Comparison of ENCODE assay signal across 12 cellular contexts in genomic region chr4:147773261-147774184, GRCh38. TPM values are rescaled to one million over a fixed set of nuclear protein-coding genes. Genes with fewer than 3 reads are reported as not detected.
DNase-seq lines count a peak whose midpoint lies in the region; ATAC-seq and TF ChIP-seq lines count a peak whose summit lies in the region.
"Had no signal": no experiment of that assay in that cellular context is flagged by ENCODE, and none has a peak within 500 bp of the region (broad histone marks: within the 10 kb centered on the region; RNA-seq: fewer than 3 reads in every experiment).

No MANE protein-coding gene starts in this region.

- H3K36me3 ChIP-seq in ascending aorta (peaks cover 0 to 5% of the 10 kb centered on the region in 2 donors), mesendoderm (ENCODE audit: control insufficient read depth, insufficient read depth, low read length) (no peaks in the 10 kb centered on the region)
- H3K36me3 ChIP-seq: adrenal gland had no signal

- no peak overlapping the region for H3K23ac ChIP-seq in mesendoderm (ENCODE audit: low read length)

- no peaks in the 10 kb centered on the region for H3K9me3 ChIP-seq in ascending aorta
- H3K9me3 ChIP-seq: adrenal gland had no signal

- intact Hi-C loops in ascending aorta (cut with DNase I): no loop called here

- H3K4me1 ChIP-seq in ascending aorta: peaks cover 3 to 54% of the 10 kb centered on the region in 2 donors
- H3K4me1 ChIP-seq in mesendoderm (ENCODE audit: control insufficient read depth, low read depth, low read length): peaks cover 2% of the 10 kb centered on the region

- H3K79me2 ChIP-seq in mesendoderm (ENCODE audit: control insufficient read depth, insufficient read depth, low read length): no peaks in the 10 kb centered on the region

- CTCF ChIA-PET in GM10248 (lab: Yijun Ruan, JAX): interaction anchor here (0.8 to 2.8 kb wide), 11 partner anchors 8 to 93 kb away, joined by 3 to 17 read pairs (median 4); partner anchors contain the start of gene ARHGAP10

- H3K18ac ChIP-seq in mesendoderm (ENCODE audit: low read length): no peak overlapping the region

- H3K27ac ChIP-seq in ascending aorta (peak overlapping the region; percentile 52 to 54), mesendoderm (ENCODE audit: low read depth, low read length) (no peak overlapping the region)
- H3K27ac ChIP-seq: adrenal gland had no signal

- H4K5ac ChIP-seq in mesendoderm (ENCODE audit: low read length): no peak overlapping the region

- H4K8ac ChIP-seq in mesendoderm (ENCODE audit: low read depth, low read length): no peak overlapping the region

- H3K79me1 ChIP-seq in mesendoderm (ENCODE audit: low read length): peaks cover 4% of the 10 kb centered on the region

- no peak overlapping the region for H2BK15ac ChIP-seq in mesendoderm (replicated peaks; ENCODE audit: low read depth)

- H3K4ac ChIP-seq in mesendoderm (ENCODE audit: low read depth, low read length): no peak overlapping the region

- H2AK5ac ChIP-seq in mesendoderm (ENCODE audit: low read length): no peak overlapping the region

- no peak overlapping the region for H2BK120ac ChIP-seq in mesendoderm (ENCODE audit: low read depth, low read length)

- no peak overlapping the region for H3K56ac ChIP-seq in mesendoderm (ENCODE audit: low read length)

- H3K4me3 ChIP-seq in GM12865 (ENCODE audit: low read depth, low read length) (no peak overlapping the region), ascending aorta (no peak overlapping the region), mesendoderm (ENCODE audit: low read length) (no peak overlapping the region)
- H3K4me3 ChIP-seq: adrenal gland had no signal

- H3K4me2 ChIP-seq in mesendoderm (ENCODE audit: low read length): no peak overlapping the region

- POLR2A ChIA-PET in GM10248 (lab: Yijun Ruan, JAX): no interaction called here

- H3K9ac ChIP-seq in mesendoderm (ENCODE audit: low read length): no peak overlapping the region

- no peak overlapping the region for H2BK5ac ChIP-seq in mesendoderm (ENCODE audit: low read length)

- peak; percentile 47 for ATAC-seq in HG02610 (IDR thresholded peaks at IDR 0.05; ENCODE audit: unreplicated experiment)
- no peak for ATAC-seq in HG03108 (IDR thresholded peaks at IDR 0.05; ENCODE audit: unreplicated experiment)
- no peak for ATAC-seq in HG03159 (IDR thresholded peaks at IDR 0.05; ENCODE audit: unreplicated experiment)

- no peaks in the 10 kb centered on the region for H3K27me3 ChIP-seq in ascending aorta
- H3K27me3 ChIP-seq in mesendoderm (ENCODE audit: insufficient read depth, low read length, poor library complexity): no peaks in the 10 kb centered on the region
- H3K27me3 ChIP-seq: adrenal gland had no signal

- TF ChIP-seq CTCF in GM12865 (IDR thresholded peaks at IDR 0.05; ENCODE audit: insufficient read depth, low read depth, low read length, missing control alignments) (no peak), ascending aorta (IDR thresholded peaks at IDR 0.05) (no peak), GM10248 (IDR thresholded peaks at IDR 0.05; ENCODE audit: control extremely low read depth, extremely low read depth, low read depth, missing control alignments) (no peak)

- peak; percentile 72 for DNase-seq in GM12865 (ENCODE audit: low read depth)
- no peak for DNase-seq in ascending aorta (ENCODE audit: low spot score in 2 of 2)
- DNase-seq in mesendoderm: peak; percentile 33
- DNase-seq in NCI-H748 treated with DMSO at 0.1 percent for 48 hours (lab: John Stamatoyannopoulos, UW): no peak
- DNase-seq in GM10248 (ENCODE audit: extremely low spot score): no peak
- DNase-seq: Calu3; NCI-H187 treated with DMSO at 0.1 percent for 48 hours; stimulated activated CD4-positive, alpha-beta T cell treated with anti-CD3 and anti-CD28 coated beads, Interleukin-4, amount 100 ng/mL, for 1 hour had no signal

- no CpG with 5 or more reads among the region's 3 CpGs for WGBS in mesendoderm (ENCODE audit: extremely low coverage, insufficient coverage, low lambda C conversion rate)

RNA-seq across cellular contexts. Expression of gene ARHGAP10, which starts 41.6 kb away (rescaled TPM):
- total RNA-seq in ascending aorta: 77.3 TPM
- 12.9 TPM for polyA plus RNA-seq in mesendoderm (2013, experiment 1 of 2)
- polyA plus RNA-seq in mesendoderm (2013, experiment 2 of 2): 13.3 TPM

Comparison
In these comparisons a context has a peak if more than half of its experiments do, and no peak if none do; other contexts are left out.
1. DNase-seq: peak in GM12865 (single experiment) and mesendoderm (single experiment); none in ascending aorta (0 of 2), NCI-H748 treated with DMSO at 0.1 percent for 48 hours (single experiment) and GM10248 (single experiment).